Comparison of ENCODE assay signal across 8 cellular contexts in genomic region chr7:44750921-44751571, GRCh38. TPM values are rescaled to one million over a fixed set of nuclear protein-coding genes. Genes with fewer than 3 reads are reported as not detected.
DNase-seq lines count a peak whose midpoint lies in the region; ATAC-seq lines count a peak whose summit lies in the region.

No MANE protein-coding gene starts in this region.

- peak overlapping the region; percentile 90 for H3K27ac ChIP-seq in CD4-positive, alpha-beta memory T cell (ENCODE audit: low read depth, low read length)
- peak overlapping the region; percentile 46 for H3K27ac ChIP-seq in thymus (ENCODE audit: low read depth)

- intact Hi-C loops in CD4-positive, alpha-beta memory T cell (cut with micrococcal nuclease), result loop anchor here (2.0 kb wide), 1 partner anchor 18 kb away; no protein-coding TSS in a partner anchor

- DNase-seq in CD4-positive, alpha-beta memory T cell, result peak; percentile 52 to 92 (median 59)
- peak; percentile 58 for DNase-seq in activated CD4-positive, alpha-beta T cell treated with anti-CD3 and anti-CD28 coated beads for 48 hours
- DNase-seq in iPS-NIHi11 (ENCODE audit: low spot score) (peak; percentile 26), NCI-H1417 treated with DMSO at 0.1 percent for 48 hours (lab: John Stamatoyannopoulos, UW) (no peak), GDM1 (lab: John Stamatoyannopoulos, UW) (no peak)

- ATAC-seq in GM19351 (IDR thresholded peaks at IDR 0.05; ENCODE audit: unreplicated experiment), result peak; percentile 58
- ATAC-seq in HG03432 (IDR thresholded peaks at IDR 0.05; ENCODE audit: unreplicated experiment), result peak; percentile 60

- peak overlapping the region; percentile 89 to 98 (median 95) for H3K27ac Mint-ChIP-seq in CD4-positive, alpha-beta memory T cell

- CTCF ChIA-PET in CD4-positive, alpha-beta memory T cell (lab: Charles Lee; ENCODE audit: partially characterized antibody), result interaction anchor here (0.7 to 1.3 kb wide), 3 partner anchors 67 to 119 kb away, joined by 3 read pairs; no protein-coding TSS in a partner anchor

- peak overlapping the region in 1 of 2 donors; percentile 25 for H3K4me3 ChIP-seq in CD4-positive, alpha-beta memory T cell (ENCODE audit: low read length in 2 of 2)
- no peak overlapping the region for H3K4me3 ChIP-seq in thymus (ENCODE audit: low read length)

- no peaks in the 10 kb centered on the region for H3K36me3 ChIP-seq in CD4-positive, alpha-beta memory T cell (ENCODE audit: insufficient read depth, low read length)
- no peaks in the 10 kb centered on the region for H3K36me3 ChIP-seq in thymus (ENCODE audit: control insufficient read depth, insufficient read depth)

- H3K9me3 Mint-ChIP-seq in CD4-positive, alpha-beta memory T cell, result no peaks in the 10 kb centered on the region

- peaks cover 0 to 22% of the 10 kb centered on the region in 2 donors for H3K36me3 Mint-ChIP-seq in CD4-positive, alpha-beta memory T cell

- peaks cover 41 to 70% (median 49%) of the 10 kb centered on the region in 4 donors for H3K4me1 Mint-ChIP-seq in CD4-positive, alpha-beta memory T cell

- 43% methylated on average over 6 of the region's 6 CpGs for WGBS in thymus

- no peaks in the 10 kb centered on the region for H3K27me3 Mint-ChIP-seq in CD4-positive, alpha-beta memory T cell

- no peaks in the 10 kb centered on the region for H3K27me3 ChIP-seq in CD4-positive, alpha-beta memory T cell (ENCODE audit: insufficient read depth, low read length)
- H3K27me3 ChIP-seq in thymus (ENCODE audit: control insufficient read depth, insufficient read depth), result no peaks in the 10 kb centered on the region

- no peaks in the 10 kb centered on the region for H3K9me3 ChIP-seq in CD4-positive, alpha-beta memory T cell (ENCODE audit: control insufficient read depth in 1 of 2, low read length in 2 of 2)
- no peaks in the 10 kb centered on the region for H3K9me3 ChIP-seq in thymus (ENCODE audit: control insufficient read depth)

- peak overlapping the region; percentile 77 to 95 (median 85) for H3K4me3 Mint-ChIP-seq in CD4-positive, alpha-beta memory T cell

- peaks cover 69% of the 10 kb centered on the region for H3K4me1 ChIP-seq in CD4-positive, alpha-beta memory T cell (ENCODE audit: insufficient read depth, low read length)
- H3K4me1 ChIP-seq in thymus (ENCODE audit: control insufficient read depth, insufficient read depth, low read length), result peaks cover 29% of the 10 kb centered on the region

- POLR2A ChIA-PET in CD4-positive, alpha-beta memory T cell (lab: Charles Lee; ENCODE audit: partially characterized antibody), result interaction anchor here (0.6 to 4.1 kb wide), 7 partner anchors 18 to 169 kb away, joined by 3 to 25 read pairs (median 18); partner anchors contain the start of genes H2AZ2, PPIA and TMED4

RNA-seq across cellular contexts. Expression of gene ZMIZ2, which starts 2.4 kb away (rescaled TPM):
- 100 to 1,000 TPM; 169 to 170 TPM for total RNA-seq in CD4-positive, alpha-beta memory T cell
- 10 to 100 TPM in 1 of 2 donors, 1 to 10 TPM in 1; 1.1 to 12.1 TPM for polyA plus RNA-seq in CD4-positive, alpha-beta memory T cell
- 74.1 TPM for polyA plus RNA-seq in thymus

RNA-seq across cellular contexts. Expression of gene PPIA, which starts 45.4 kb away (rescaled TPM):
- 100 to 1,000 TPM; 677 to 707 TPM for total RNA-seq in CD4-positive, alpha-beta memory T cell
- 1,000 to 10,000 TPM; 2,815 to 3,590 TPM for polyA plus RNA-seq in CD4-positive, alpha-beta memory T cell
- polyA plus RNA-seq in thymus, result 2,685 TPM

Comparison
In these comparisons a context has a peak if more than half of its experiments do, and no peak if none do; other contexts are left out.
1. DNase-seq: peak in CD4-positive, alpha-beta memory T cell (5 of 5), activated CD4-positive, alpha-beta T cell treated with anti-CD3 and anti-CD28 coated beads for 48 hours (single experiment) and iPS-NIHi11 (single experiment); none in NCI-H1417 treated with DMSO at 0.1 percent for 48 hours (single experiment) and GDM1 (single experiment).